Comparison of ENCODE assay signal across 9 cellular contexts in the genomic region with DNA sequence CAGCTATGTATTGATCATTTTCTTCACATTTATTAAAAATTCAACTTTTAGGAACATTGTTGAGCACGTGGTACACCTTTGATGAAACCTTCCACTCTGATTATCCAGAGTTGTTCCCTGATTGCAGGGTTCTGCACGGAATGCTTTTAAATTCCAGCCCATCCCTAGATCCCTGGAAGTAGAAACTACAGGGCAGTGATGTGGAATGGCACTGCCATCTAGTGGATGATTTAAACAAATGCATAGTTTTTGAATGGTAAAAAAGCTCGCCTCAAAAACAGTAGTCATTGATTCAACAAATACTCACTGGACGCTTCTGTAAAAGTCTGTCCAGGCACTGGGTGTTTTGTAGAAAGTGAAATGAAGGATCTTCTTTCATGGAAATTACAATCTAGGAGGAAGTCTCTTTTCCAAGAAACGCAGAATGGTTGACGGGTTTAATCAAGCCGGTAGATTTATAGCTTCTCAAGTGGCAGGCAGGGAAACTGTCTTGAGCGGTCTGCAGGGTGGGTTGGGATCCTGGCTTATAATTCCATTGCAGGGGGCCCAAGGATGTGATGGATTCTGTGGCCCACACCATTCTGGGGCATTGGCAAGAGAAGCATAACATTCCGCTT.
DNase-seq lines count a peak whose midpoint lies in the region; ATAC-seq and TF ChIP-seq lines count a peak whose summit lies in the region.
"Had no signal": no experiment of that assay in that cellular context is flagged by ENCODE, and none has a peak within 500 bp of the region (broad histone marks: within the 10 kb centered on the region; RNA-seq: fewer than 3 reads in every experiment).

No MANE protein-coding gene starts in this region.

- WGBS in body of pancreas, 2 donors: 38 to 42% methylated on average over 9 of the region's 9 CpGs
- 49 to 50% methylated on average over 9 of the region's 9 CpGs for WGBS in thyroid gland, 2 donors

- no peak overlapping the region for H3K4me3 ChIP-seq in body of pancreas
- H3K4me3 ChIP-seq in thyroid gland (replicated peaks in 1 of 3): no peak overlapping the region

- TF ChIP-seq CTCF in GM13977 (IDR thresholded peaks at IDR 0.05; ENCODE audit: extremely low read depth, insufficient read depth, missing control alignments): peak; percentile 59
- TF ChIP-seq CTCF in body of pancreas (IDR thresholded peaks at IDR 0.05): peak; percentile 47 to 86 (median 73)
- peak; percentile 28 to 78 (median 70) for TF ChIP-seq CTCF in thyroid gland (IDR thresholded peaks at IDR 0.05)

- H3K27me3 ChIP-seq in body of pancreas (no peaks in the 10 kb centered on the region), thyroid gland (no peaks in the 10 kb centered on the region)

- H3K36me3 ChIP-seq in body of pancreas (replicated peaks in 1 of 2; ENCODE audit: insufficient read depth in 1 of 2, low read depth in 2 of 2): no peaks in the 10 kb centered on the region
- H3K36me3 ChIP-seq in thyroid gland: no peaks in the 10 kb centered on the region

- TF ChIP-seq POLR2A in body of pancreas (IDR thresholded peaks at IDR 0.05) (no peak), thyroid gland (IDR thresholded peaks at IDR 0.05) (no peak)

- peak; percentile 73 for DNase-seq in AG20443 (ENCODE audit: low spot score)
- peak; percentile 46 for DNase-seq in GM13977 (ENCODE audit: low spot score)
- DNase-seq in NCI-H2227 (lab: John Stamatoyannopoulos, UW; ENCODE audit: unreplicated experiment): peak; percentile 39
- peak in 3 of 4 donors; percentile 27 to 46 (median 31) for DNase-seq in body of pancreas
- DNase-seq in inferior parietal cortex (ENCODE audit: extremely low spot score): peak; percentile 81
- DNase-seq in thyroid gland: peak; percentile 30 to 43
- no peak for DNase-seq in GM19240 (ENCODE audit: insufficient read length, low spot score)

- intact Hi-C loops in body of pancreas (cut with DNase I) (loop anchor here (5.0 kb wide), 1 partner anchor 171 kb away; no protein-coding TSS in a partner anchor), thyroid gland (cut with DNase I) (loop anchor here (5.0 kb wide), 1 partner anchor 231 kb away; no protein-coding TSS in a partner anchor)

- no peak overlapping the region for H3K27ac ChIP-seq in body of pancreas
- no peak overlapping the region for H3K27ac ChIP-seq in thyroid gland

- in situ Hi-C loops in GM13977 (cut with MboI; ENCODE audit: low pct_unique_long_range_greater_than_20kb, low sequenced_read_pairs, unreplicated experiment): no loop called here

- no peaks in the 10 kb centered on the region for H3K4me1 ChIP-seq in body of pancreas
- peaks cover 0 to 5% of the 10 kb centered on the region in 2 donors for H3K4me1 ChIP-seq in thyroid gland

- ATAC-seq in body of pancreas (peak; percentile 85), HG03045 (IDR thresholded peaks at IDR 0.05; ENCODE audit: unreplicated experiment) (no peak)
- ATAC-seq: effector memory CD8-positive, alpha-beta T cell had no signal

- H3K9me3 ChIP-seq in body of pancreas (no peaks in the 10 kb centered on the region), thyroid gland (no peaks in the 10 kb centered on the region)
